In the genomic region with DNA sequence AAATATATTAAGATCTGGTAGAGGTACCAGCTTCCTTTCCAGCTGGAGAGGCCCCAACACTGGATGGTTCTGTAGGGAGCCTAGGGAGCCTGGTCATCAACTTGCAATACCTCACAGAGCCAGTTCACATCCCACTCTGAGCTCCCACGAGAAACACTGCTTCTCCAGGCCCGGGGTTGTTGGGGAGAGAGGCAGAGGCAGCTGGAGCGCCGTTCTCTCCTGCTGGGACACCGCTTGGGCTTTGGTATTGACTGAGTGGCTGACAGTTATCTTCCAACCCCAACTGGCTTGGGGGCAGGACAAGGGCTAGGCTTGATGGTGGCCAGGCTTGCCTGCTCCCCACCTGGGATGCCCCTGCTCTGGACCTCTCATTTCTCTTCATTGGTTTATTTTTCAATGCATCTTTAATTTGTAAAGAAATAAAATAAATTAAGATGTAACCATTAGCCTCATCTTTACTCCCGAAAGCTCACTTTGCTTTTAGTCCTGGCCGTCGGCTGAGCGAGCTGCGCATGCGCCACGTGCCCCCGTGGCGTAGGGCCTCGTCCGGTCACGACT, we compare ENCODE assay signal across 1 cellular context.
TF ChIP-seq lines count a peak whose summit lies in the region.

No MANE protein-coding gene starts in this region.

TF ChIP-seq in HCT116, 20 proteins besides CTCF, POLR2A, EP300 and RAD21:
- TF ChIP-seq ZNF274 (IDR thresholded peaks at IDR 0.05; ENCODE audit: low read depth, low read length) (no peak), FOSL1 (IDR thresholded peaks at IDR 0.05; ENCODE audit: low read depth) (no peak), ZFX (IDR thresholded peaks at IDR 0.05) (no peak), JUND (IDR thresholded peaks at IDR 0.05) (no peak), SRF (IDR thresholded peaks at IDR 0.05; ENCODE audit: low read depth) (no peak), TCF7L2 (IDR thresholded peaks at IDR 0.05; ENCODE audit: borderline replicate concordance, extremely low read depth, insufficient read depth, insufficient read length) (no peak)
